In genomic region chr6:157585274-157586087, GRCh38 we compare ENCODE assay signal across 19 cellular contexts.
DNase-seq lines count a peak whose midpoint lies in the region; ATAC-seq and TF ChIP-seq lines count a peak whose summit lies in the region.
"Had no signal": no experiment of that assay in that cellular context is flagged by ENCODE, and none has a peak within 500 bp of the region (broad histone marks: within the 10 kb centered on the region; RNA-seq: fewer than 3 reads in every experiment).

No MANE protein-coding gene starts in this region.

- H3K79me1 ChIP-seq in neuronal stem cell (ENCODE audit: low read depth, low read length) = no peaks in the 10 kb centered on the region

- TF ChIP-seq CTCF in Peyer's patch (IDR thresholded peaks at IDR 0.05) = no peak

- peak; percentile 50 for ATAC-seq in GM18867 (IDR thresholded peaks at IDR 0.05; ENCODE audit: unreplicated experiment)
- peak; percentile 55 for ATAC-seq in HG02588 (IDR thresholded peaks at IDR 0.05; ENCODE audit: unreplicated experiment)
- ATAC-seq in HG03135 (IDR thresholded peaks at IDR 0.05; ENCODE audit: unreplicated experiment) = no peak
- ATAC-seq: HCT116; natural killer cell treated with Interleukin-12 subunit alpha and Interleukin-12 subunit beta and Interleukin-15 and Interleukin-18, amount 100 ng/mL, for 72 hours had no signal

- H2BK120ac ChIP-seq in neuronal stem cell (ENCODE audit: low read depth, low read length) = no peak overlapping the region

- no peak overlapping the region for H2AFZ ChIP-seq in neuronal stem cell (ENCODE audit: low read length)

- H3K9me3 ChIP-seq in neuronal stem cell (replicated peaks in 1 of 2; ENCODE audit: control insufficient read depth in 2 of 2, insufficient read depth in 1 of 2, low read depth in 1 of 2, low read length in 2 of 2) = peaks cover 0 to 6% of the 10 kb centered on the region in 2 donors
- H3K9me3 ChIP-seq in Peyer's patch = peaks cover 0 to 11% (median 3%) of the 10 kb centered on the region in 4 donors
- H3K9me3 ChIP-seq: tibial artery had no signal

- no peak overlapping the region for H2BK12ac ChIP-seq in neuronal stem cell (ENCODE audit: low read length)

- H2AK5ac ChIP-seq in neuronal stem cell (ENCODE audit: low read depth, low read length) = no peak overlapping the region

- H4K8ac ChIP-seq in neuronal stem cell (ENCODE audit: low read depth, low read length) = peak overlapping the region; percentile 58

- H3K4me2 ChIP-seq in neuronal stem cell (ENCODE audit: insufficient read depth, low read length, poor library complexity, severe bottlenecking) = no peak overlapping the region

- H4K91ac ChIP-seq in neuronal stem cell (ENCODE audit: low read depth, low read length, poor library complexity) = no peak overlapping the region

- H3K18ac ChIP-seq in neuronal stem cell (ENCODE audit: low read length) = peak overlapping the region; percentile 54

- H3K9ac ChIP-seq in neuronal stem cell (ENCODE audit: low read depth, low read length, poor library complexity) = no peak overlapping the region

- no CpG with 5 or more reads among the region's 6 CpGs for WGBS in neuronal stem cell (ENCODE audit: extremely low coverage in 2 of 2, insufficient read length in 2 of 2, insufficient replicate concordance in 1 of 2), 2 donors

- H2BK15ac ChIP-seq in neuronal stem cell (ENCODE audit: low read length) = no peak overlapping the region

- H3K36me3 ChIP-seq in neuronal stem cell (replicated peaks in 1 of 2; ENCODE audit: control insufficient read depth in 2 of 2, insufficient read depth in 2 of 2, low read length in 2 of 2) = no peaks in the 10 kb centered on the region
- no peaks in the 10 kb centered on the region for H3K36me3 ChIP-seq in Peyer's patch
- H3K36me3 ChIP-seq: tibial artery had no signal

- no peaks in the 10 kb centered on the region for H3K27me3 ChIP-seq in neuronal stem cell (ENCODE audit: control insufficient read depth in 3 of 3, insufficient read depth in 3 of 3, low read depth in 1 of 3, low read length in 3 of 3)
- no peaks in the 10 kb centered on the region for H3K27me3 ChIP-seq in Peyer's patch
- H3K27me3 ChIP-seq: tibial artery had no signal

- H3K27ac ChIP-seq in neuronal stem cell (replicated peaks; ENCODE audit: low read length) (no peak overlapping the region), Peyer's patch (peak overlapping the region in 2 of 4 donors; percentile 0 to 22)
- H3K27ac ChIP-seq: tibial artery had no signal

- H3K4me1 ChIP-seq in neuronal stem cell (ENCODE audit: control insufficient read depth in 2 of 2, insufficient read depth in 1 of 2, low read depth in 1 of 2, low read length in 2 of 2) = peaks cover 0 to 9% of the 10 kb centered on the region in 2 donors
- H3K4me1 ChIP-seq in Peyer's patch = no peaks in the 10 kb centered on the region
- H3K4me1 ChIP-seq: tibial artery had no signal

- H3K14ac ChIP-seq in neuronal stem cell (ENCODE audit: low read length) = no peak overlapping the region

- no peak overlapping the region for H2BK5ac ChIP-seq in neuronal stem cell (ENCODE audit: low read length)

- no peak overlapping the region for H3K4me3 ChIP-seq in neuronal stem cell (ENCODE audit: low read length in 2 of 2)
- no peak overlapping the region for H3K4me3 ChIP-seq in Peyer's patch
- H3K4me3 ChIP-seq: tibial artery had no signal

- no peak overlapping the region for H3K23ac ChIP-seq in neuronal stem cell (ENCODE audit: low read depth, low read length, poor library complexity)

- no peak for TF ChIP-seq POLR2A in Peyer's patch (IDR thresholded peaks at IDR 0.05)

- peak; percentile 9 for DNase-seq in central memory CD4-positive, alpha-beta T cell
- DNase-seq in neuronal stem cell (ENCODE audit: low spot score) (no peak), Peyer's patch (no peak), NCI-H1694 treated with DMSO at 0.1 percent for 48 hours (lab: John Stamatoyannopoulos, UW) (no peak)
- DNase-seq: activated CD4-positive, alpha-beta T cell treated with anti-CD3 and anti-CD28 coated beads, Interleukin-2, amount 50 U/mL, for 1 hour; anterior cingulate cortex; DMS79; erythroblast; foreskin melanocyte; mammary epithelial cell; NCI-H1417 treated with DMSO at 0.1 percent for 48 hours; NCI-H524 treated with DMSO at 0.1 percent for 48 hours; Right ventricle myocardium superior; tibial artery had no signal

- no peak overlapping the region for H3K4ac ChIP-seq in neuronal stem cell (ENCODE audit: low read length)
